Comparison of ENCODE assay signal across 3 cellular contexts in the genomic region with DNA sequence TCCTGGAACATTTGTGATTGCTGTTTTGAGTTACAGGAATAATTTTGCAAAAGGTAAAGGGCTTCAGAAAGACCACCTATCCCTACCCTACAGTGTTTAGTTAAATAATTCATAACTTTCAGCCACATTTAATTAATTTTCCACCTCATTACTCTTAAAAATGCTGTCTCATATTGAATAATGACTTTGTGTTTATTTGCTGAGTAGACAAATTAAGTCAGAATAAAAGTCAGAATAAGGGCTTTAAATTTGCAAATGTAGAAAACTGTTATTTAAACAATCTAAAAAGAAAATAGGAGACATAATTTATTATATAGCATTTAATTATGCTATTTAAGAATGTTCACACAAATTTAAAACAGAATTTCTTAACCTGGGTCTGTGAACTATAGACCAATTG.
A peak's percentile ranks its signal among the peaks of the same experiment; 100 is the strongest.
TF ChIP-seq lines count a peak whose summit lies in the region.

No MANE protein-coding gene starts in this region.

TF ChIP-seq in A549, 52 proteins besides CTCF, POLR2A, EP300 and RAD21:
- TF ChIP-seq, protein P1, sequence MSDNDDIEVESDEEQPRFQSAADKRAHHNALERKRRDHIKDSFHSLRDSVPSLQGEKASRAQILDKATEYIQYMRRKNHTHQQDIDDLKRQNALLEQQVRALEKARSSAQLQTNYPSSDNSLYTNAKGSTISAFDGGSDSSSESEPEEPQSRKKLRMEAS (IDR thresholded peaks at IDR 0.05), result no peak
- TF ChIP-seq NR3C1 (IDR thresholded peaks at IDR 0.05) (no peak), MAFK (IDR thresholded peaks at IDR 0.05; ENCODE audit: partially characterized antibody) (peak; percentile 94), CHD2 (IDR thresholded peaks at IDR 0.05; ENCODE audit: low read length, partially characterized antibody) (no peak), NFE2L2 (conservative IDR thresholded peaks at IDR 0.05; ENCODE audit: low read length) (no peak), HOXB5 (CRISPR knock-in tag; IDR thresholded peaks at IDR 0.05) (no peak), FOSB (CRISPR knock-in tag; IDR thresholded peaks at IDR 0.05) (no peak), SREBF2 (IDR thresholded peaks at IDR 0.05) (no peak)

TF ChIP-seq in IMR-90, 13 proteins besides CTCF, POLR2A, EP300 and RAD21:
- TF ChIP-seq MAZ (IDR thresholded peaks at IDR 0.05; ENCODE audit: borderline replicate concordance, low read depth, low read length) (no peak), MAFK (IDR thresholded peaks at IDR 0.05; ENCODE audit: low read depth, low read length) (peak; percentile 99)
TF ChIP-seq in IMR-90: peak in this region for 1.

TF ChIP-seq in H1, 55 proteins besides CTCF, POLR2A, EP300 and RAD21:
- TF ChIP-seq YY1 (IDR thresholded peaks at IDR 0.05; ENCODE audit: low read depth, low read length) (no peak), MAFK (IDR thresholded peaks at IDR 0.05; ENCODE audit: low read depth, low read length) (peak; percentile 90)
